In the genomic region with DNA sequence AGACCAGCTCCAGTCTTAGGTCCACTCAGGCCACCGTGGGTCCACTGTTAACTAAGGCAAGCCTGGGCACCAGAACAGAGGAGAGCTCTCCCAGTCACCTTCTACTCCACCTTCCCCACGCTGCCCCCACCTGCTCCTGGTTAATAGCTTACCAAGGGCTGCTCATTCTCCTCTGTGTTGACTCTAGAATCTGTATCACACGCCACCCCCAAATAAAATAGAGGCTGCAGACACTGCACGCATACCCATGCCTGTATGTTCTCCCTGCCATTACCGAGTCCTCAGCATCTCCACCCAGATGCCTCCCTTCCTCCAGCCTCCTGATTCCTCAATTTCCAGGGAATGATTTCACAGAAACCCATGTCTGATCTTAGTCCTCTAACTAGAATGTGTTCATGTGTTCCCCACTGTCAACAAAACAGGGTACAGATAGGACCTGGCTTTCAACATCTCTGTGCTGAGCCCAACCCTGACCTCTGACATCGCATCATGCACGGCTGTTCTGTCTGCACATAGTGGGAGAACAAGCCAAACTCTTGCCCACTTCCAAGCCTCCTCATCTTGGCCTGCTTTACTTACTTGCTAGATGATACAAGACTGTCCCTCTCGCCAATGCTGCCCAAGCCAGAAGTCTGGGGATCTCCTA, we compare ENCODE assay signal across 1 cellular context.
A peak's percentile ranks its signal among the peaks of the same experiment; 100 is the strongest.
TF ChIP-seq lines count a peak whose summit lies in the region.

No MANE protein-coding gene starts in this region.

TF ChIP-seq in HepG2, 621 proteins besides CTCF, POLR2A, EP300 and RAD21 (continued from another document and continues in another):
- TF ChIP-seq ZNF326 (CRISPR knock-in tag; IDR thresholded peaks at IDR 0.05; ENCODE audit: borderline replicate concordance) (no peak), FOXP1 (IDR thresholded peaks at IDR 0.05) (no peak), FOXP1 (CRISPR knock-in tag; IDR thresholded peaks at IDR 0.05) (peak; percentile 46; the same call in 1 of the 2 replicates), ZFY (CRISPR knock-in tag; IDR thresholded peaks at IDR 0.05) (no peak), ZSCAN25 (CRISPR knock-in tag; IDR thresholded peaks at IDR 0.05) (peak; percentile 55), RNF2 (conservative IDR thresholded peaks at IDR 0.05; ENCODE audit: low read depth) (no peak), MYNN (CRISPR knock-in tag; IDR thresholded peaks at IDR 0.05; ENCODE audit: low read depth) (no peak), ADNP (CRISPR knock-in tag; IDR thresholded peaks at IDR 0.05) (no peak), ZNF552 (CRISPR knock-in tag; IDR thresholded peaks at IDR 0.05; ENCODE audit: borderline replicate concordance) (no peak), PLRG1 (conservative IDR thresholded peaks at IDR 0.05) (no peak), ZBTB21 (CRISPR knock-in tag; IDR thresholded peaks at IDR 0.05) (no peak), NFE2L1 (CRISPR knock-in tag; IDR thresholded peaks at IDR 0.05; ENCODE audit: borderline replicate concordance) (no peak), HES4 (CRISPR knock-in tag; IDR thresholded peaks at IDR 0.05; ENCODE audit: borderline replicate concordance) (no peak), ZNF331 (CRISPR knock-in tag; IDR thresholded peaks at IDR 0.05) (peak; percentile 93; the same call in 1 of the 2 replicates), ZNF441 (CRISPR knock-in tag; IDR thresholded peaks at IDR 0.05; ENCODE audit: borderline replicate concordance) (peak; percentile 70; the same call in 1 of the 2 replicates), ELF4 (CRISPR knock-in tag; IDR thresholded peaks at IDR 0.05; ENCODE audit: borderline replicate concordance) (no peak), PRMT3 (CRISPR knock-in tag; IDR thresholded peaks at IDR 0.05; ENCODE audit: borderline replicate concordance, low read depth) (no peak), ZBTB20 (CRISPR knock-in tag; IDR thresholded peaks at IDR 0.05; ENCODE audit: borderline replicate concordance, low read depth) (0 out of 2 replicates have a peak, but pooled peaks have one; percentile 2), IKZF4 (CRISPR knock-in tag; IDR thresholded peaks at IDR 0.05; ENCODE audit: borderline replicate concordance, low read depth, not compliant biosample characterization) (no peak), ZNF350 (CRISPR knock-in tag; IDR thresholded peaks at IDR 0.05; ENCODE audit: borderline replicate concordance, low read depth) (peak; percentile 38; the same call in 1 of the 2 replicates), ZNF3 (CRISPR knock-in tag; IDR thresholded peaks at IDR 0.05) (no peak), LCORL (IDR thresholded peaks at IDR 0.05) (no peak), LCORL (CRISPR knock-in tag; IDR thresholded peaks at IDR 0.05) (peak; percentile 4; the same call in 1 of the 2 replicates), SNAPC2 (CRISPR knock-in tag; IDR thresholded peaks at IDR 0.05) (peak; percentile 65; the same call in 1 of the 2 replicates), ZNF292 (CRISPR knock-in tag; IDR thresholded peaks at IDR 0.05; ENCODE audit: borderline replicate concordance, low read depth) (no peak), ZNF75D (CRISPR knock-in tag; IDR thresholded peaks at IDR 0.05; ENCODE audit: borderline replicate concordance) (no peak), MATR3 (CRISPR knock-in tag; IDR thresholded peaks at IDR 0.05) (no peak), ZNF839 (CRISPR knock-in tag; IDR thresholded peaks at IDR 0.05; ENCODE audit: borderline replicate concordance) (no peak), SKI (IDR thresholded peaks at IDR 0.05; ENCODE audit: partially characterized antibody) (no peak), REPIN1 (CRISPR knock-in tag; IDR thresholded peaks at IDR 0.05; ENCODE audit: borderline replicate concordance, low read depth) (no peak; the same call in 1 of the 2 replicates)
- TF ChIP-seq, protein P1, sequence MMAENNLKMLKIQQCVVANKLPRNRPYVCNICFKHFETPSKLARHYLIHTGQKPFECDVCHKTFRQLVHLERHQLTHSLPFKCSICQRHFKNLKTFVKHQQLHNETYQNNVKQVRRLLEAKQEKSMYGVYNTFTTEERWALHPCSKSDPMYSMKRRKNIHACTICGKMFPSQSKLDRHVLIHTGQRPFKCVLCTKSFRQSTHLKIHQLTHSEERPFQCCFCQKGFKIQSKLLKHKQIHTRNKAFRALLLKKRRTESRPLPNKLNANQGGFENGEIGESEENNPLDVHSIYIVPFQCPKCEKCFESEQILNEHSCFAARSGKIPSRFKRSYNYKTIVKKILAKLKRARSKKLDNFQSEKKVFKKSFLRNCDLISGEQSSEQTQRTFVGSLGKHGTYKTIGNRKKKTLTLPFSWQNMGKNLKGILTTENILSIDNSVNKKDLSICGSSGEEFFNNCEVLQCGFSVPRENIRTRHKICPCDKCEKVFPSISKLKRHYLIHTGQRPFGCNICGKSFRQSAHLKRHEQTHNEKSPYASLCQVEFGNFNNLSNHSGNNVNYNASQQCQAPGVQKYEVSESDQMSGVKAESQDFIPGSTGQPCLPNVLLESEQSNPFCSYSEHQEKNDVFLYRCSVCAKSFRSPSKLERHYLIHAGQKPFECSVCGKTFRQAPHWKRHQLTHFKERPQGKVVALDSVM (CRISPR knock-in tag; IDR thresholded peaks at IDR 0.05), result 0 out of 2 replicates have a peak, but pooled peaks have one; percentile 12
- TF ChIP-seq, protein P2, sequence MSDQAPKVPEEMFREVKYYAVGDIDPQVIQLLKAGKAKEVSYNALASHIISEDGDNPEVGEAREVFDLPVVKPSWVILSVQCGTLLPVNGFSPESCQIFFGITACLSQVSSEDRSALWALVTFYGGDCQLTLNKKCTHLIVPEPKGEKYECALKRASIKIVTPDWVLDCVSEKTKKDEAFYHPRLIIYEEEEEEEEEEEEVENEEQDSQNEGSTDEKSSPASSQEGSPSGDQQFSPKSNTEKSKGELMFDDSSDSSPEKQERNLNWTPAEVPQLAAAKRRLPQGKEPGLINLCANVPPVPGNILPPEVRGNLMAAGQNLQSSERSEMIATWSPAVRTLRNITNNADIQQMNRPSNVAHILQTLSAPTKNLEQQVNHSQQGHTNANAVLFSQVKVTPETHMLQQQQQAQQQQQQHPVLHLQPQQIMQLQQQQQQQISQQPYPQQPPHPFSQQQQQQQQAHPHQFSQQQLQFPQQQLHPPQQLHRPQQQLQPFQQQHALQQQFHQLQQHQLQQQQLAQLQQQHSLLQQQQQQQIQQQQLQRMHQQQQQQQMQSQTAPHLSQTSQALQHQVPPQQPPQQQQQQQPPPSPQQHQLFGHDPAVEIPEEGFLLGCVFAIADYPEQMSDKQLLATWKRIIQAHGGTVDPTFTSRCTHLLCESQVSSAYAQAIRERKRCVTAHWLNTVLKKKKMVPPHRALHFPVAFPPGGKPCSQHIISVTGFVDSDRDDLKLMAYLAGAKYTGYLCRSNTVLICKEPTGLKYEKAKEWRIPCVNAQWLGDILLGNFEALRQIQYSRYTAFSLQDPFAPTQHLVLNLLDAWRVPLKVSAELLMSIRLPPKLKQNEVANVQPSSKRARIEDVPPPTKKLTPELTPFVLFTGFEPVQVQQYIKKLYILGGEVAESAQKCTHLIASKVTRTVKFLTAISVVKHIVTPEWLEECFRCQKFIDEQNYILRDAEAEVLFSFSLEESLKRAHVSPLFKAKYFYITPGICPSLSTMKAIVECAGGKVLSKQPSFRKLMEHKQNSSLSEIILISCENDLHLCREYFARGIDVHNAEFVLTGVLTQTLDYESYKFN (CRISPR knock-in tag; conservative IDR thresholded peaks at IDR 0.05), result peak; percentile 70
- TF ChIP-seq, protein P3, sequence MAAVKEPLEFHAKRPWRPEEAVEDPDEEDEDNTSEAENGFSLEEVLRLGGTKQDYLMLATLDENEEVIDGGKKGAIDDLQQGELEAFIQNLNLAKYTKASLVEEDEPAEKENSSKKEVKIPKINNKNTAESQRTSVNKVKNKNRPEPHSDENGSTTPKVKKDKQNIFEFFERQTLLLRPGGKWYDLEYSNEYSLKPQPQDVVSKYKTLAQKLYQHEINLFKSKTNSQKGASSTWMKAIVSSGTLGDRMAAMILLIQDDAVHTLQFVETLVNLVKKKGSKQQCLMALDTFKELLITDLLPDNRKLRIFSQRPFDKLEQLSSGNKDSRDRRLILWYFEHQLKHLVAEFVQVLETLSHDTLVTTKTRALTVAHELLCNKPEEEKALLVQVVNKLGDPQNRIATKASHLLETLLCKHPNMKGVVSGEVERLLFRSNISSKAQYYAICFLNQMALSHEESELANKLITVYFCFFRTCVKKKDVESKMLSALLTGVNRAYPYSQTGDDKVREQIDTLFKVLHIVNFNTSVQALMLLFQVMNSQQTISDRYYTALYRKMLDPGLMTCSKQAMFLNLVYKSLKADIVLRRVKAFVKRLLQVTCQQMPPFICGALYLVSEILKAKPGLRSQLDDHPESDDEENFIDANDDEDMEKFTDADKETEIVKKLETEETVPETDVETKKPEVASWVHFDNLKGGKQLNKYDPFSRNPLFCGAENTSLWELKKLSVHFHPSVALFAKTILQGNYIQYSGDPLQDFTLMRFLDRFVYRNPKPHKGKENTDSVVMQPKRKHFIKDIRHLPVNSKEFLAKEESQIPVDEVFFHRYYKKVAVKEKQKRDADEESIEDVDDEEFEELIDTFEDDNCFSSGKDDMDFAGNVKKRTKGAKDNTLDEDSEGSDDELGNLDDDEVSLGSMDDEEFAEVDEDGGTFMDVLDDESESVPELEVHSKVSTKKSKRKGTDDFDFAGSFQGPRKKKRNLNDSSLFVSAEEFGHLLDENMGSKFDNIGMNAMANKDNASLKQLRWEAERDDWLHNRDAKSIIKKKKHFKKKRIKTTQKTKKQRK (IDR thresholded peaks at IDR 0.05; ENCODE audit: low read length), result no peak
- TF ChIP-seq, protein P4, sequence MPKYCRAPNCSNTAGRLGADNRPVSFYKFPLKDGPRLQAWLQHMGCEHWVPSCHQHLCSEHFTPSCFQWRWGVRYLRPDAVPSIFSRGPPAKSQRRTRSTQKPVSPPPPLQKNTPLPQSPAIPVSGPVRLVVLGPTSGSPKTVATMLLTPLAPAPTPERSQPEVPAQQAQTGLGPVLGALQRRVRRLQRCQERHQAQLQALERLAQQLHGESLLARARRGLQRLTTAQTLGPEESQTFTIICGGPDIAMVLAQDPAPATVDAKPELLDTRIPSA (CRISPR knock-in tag; IDR thresholded peaks at IDR 0.05; ENCODE audit: borderline replicate concordance), result no peak
- TF ChIP-seq, protein P5, sequence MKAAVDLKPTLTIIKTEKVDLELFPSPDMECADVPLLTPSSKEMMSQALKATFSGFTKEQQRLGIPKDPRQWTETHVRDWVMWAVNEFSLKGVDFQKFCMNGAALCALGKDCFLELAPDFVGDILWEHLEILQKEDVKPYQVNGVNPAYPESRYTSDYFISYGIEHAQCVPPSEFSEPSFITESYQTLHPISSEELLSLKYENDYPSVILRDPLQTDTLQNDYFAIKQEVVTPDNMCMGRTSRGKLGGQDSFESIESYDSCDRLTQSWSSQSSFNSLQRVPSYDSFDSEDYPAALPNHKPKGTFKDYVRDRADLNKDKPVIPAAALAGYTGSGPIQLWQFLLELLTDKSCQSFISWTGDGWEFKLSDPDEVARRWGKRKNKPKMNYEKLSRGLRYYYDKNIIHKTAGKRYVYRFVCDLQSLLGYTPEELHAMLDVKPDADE (CRISPR knock-in tag; IDR thresholded peaks at IDR 0.05), result no peak
- TF ChIP-seq, protein P6, sequence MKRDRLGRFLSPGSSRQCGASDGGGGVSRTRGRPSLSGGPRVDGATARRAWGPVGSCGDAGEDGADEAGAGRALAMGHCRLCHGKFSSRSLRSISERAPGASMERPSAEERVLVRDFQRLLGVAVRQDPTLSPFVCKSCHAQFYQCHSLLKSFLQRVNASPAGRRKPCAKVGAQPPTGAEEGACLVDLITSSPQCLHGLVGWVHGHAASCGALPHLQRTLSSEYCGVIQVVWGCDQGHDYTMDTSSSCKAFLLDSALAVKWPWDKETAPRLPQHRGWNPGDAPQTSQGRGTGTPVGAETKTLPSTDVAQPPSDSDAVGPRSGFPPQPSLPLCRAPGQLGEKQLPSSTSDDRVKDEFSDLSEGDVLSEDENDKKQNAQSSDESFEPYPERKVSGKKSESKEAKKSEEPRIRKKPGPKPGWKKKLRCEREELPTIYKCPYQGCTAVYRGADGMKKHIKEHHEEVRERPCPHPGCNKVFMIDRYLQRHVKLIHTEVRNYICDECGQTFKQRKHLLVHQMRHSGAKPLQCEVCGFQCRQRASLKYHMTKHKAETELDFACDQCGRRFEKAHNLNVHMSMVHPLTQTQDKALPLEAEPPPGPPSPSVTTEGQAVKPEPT (CRISPR knock-in tag; IDR thresholded peaks at IDR 0.05; ENCODE audit: low read depth), result no peak
- TF ChIP-seq, protein P7, sequence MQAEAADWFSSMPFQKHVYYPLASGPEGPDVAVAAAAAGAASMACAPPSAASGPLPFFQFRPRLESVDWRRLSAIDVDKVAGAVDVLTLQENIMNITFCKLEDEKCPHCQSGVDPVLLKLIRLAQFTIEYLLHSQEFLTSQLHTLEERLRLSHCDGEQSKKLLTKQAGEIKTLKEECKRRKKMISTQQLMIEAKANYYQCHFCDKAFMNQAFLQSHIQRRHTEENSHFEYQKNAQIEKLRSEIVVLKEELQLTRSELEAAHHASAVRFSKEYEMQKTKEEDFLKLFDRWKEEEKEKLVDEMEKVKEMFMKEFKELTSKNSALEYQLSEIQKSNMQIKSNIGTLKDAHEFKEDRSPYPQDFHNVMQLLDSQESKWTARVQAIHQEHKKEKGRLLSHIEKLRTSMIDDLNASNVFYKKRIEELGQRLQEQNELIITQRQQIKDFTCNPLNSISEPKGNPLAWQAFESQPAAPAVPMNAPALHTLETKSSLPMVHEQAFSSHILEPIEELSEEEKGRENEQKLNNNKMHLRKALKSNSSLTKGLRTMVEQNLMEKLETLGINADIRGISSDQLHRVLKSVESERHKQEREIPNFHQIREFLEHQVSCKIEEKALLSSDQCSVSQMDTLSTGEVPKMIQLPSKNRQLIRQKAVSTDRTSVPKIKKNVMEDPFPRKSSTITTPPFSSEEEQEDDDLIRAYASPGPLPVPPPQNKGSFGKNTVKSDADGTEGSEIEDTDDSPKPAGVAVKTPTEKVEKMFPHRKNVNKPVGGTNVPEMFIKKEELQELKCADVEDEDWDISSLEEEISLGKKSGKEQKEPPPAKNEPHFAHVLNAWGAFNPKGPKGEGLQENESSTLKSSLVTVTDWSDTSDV (CRISPR knock-in tag; IDR thresholded peaks at IDR 0.05), result no peak
- TF ChIP-seq, protein P8, sequence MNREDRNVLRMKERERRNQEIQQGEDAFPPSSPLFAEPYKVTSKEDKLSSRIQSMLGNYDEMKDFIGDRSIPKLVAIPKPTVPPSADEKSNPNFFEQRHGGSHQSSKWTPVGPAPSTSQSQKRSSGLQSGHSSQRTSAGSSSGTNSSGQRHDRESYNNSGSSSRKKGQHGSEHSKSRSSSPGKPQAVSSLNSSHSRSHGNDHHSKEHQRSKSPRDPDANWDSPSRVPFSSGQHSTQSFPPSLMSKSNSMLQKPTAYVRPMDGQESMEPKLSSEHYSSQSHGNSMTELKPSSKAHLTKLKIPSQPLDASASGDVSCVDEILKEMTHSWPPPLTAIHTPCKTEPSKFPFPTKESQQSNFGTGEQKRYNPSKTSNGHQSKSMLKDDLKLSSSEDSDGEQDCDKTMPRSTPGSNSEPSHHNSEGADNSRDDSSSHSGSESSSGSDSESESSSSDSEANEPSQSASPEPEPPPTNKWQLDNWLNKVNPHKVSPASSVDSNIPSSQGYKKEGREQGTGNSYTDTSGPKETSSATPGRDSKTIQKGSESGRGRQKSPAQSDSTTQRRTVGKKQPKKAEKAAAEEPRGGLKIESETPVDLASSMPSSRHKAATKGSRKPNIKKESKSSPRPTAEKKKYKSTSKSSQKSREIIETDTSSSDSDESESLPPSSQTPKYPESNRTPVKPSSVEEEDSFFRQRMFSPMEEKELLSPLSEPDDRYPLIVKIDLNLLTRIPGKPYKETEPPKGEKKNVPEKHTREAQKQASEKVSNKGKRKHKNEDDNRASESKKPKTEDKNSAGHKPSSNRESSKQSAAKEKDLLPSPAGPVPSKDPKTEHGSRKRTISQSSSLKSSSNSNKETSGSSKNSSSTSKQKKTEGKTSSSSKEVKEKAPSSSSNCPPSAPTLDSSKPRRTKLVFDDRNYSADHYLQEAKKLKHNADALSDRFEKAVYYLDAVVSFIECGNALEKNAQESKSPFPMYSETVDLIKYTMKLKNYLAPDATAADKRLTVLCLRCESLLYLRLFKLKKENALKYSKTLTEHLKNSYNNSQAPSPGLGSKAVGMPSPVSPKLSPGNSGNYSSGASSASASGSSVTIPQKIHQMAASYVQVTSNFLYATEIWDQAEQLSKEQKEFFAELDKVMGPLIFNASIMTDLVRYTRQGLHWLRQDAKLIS (CRISPR knock-in tag; IDR thresholded peaks at IDR 0.05), result no peak
